In the genomic region with DNA sequence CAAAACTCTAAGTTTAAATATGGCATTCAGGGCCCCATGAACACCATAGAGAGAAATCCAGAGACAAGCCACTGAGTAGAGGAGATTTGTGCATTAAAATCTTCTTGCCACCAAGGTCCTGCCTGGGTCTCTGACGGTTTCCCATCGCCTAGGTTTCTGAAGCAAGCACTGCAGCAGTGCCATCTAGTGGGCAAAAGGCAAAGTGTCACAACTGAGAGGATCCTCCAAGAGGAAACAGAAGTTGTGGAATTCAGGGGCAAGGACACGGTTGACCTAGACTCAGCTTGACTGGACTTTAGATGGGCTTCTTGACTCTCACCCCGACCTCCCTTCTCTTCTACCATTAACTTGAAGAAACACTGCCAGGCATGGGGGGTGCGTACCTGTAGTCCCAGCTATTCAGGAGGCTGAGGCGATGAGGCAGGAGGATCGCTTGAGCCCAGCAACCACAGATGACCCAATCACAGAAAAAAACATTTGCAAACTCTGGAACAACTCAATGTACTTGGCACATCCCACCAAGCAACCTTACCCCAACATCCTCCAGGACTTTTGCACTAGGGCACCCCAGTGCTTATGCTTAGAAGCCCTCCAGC, we compare ENCODE assay signal across 8 cellular contexts.
DNase-seq lines count a peak whose midpoint lies in the region; ATAC-seq and TF ChIP-seq lines count a peak whose summit lies in the region.

No MANE protein-coding gene starts in this region.

- no peaks in the 10 kb centered on the region for H3K27me3 ChIP-seq in brain microvascular endothelial cell (replicated peaks)
- H3K27me3 ChIP-seq in spleen (replicated peaks in 1 of 7) = peaks cover 0 to 8% (median 0%) of the 10 kb centered on the region in 7 donors

- peak overlapping the region; percentile 24 for H3K9ac ChIP-seq in SK-N-MC (ENCODE audit: insufficient read length)

- intact Hi-C loops in spleen (cut with DNase I; ENCODE audit: low total_unique reads) = loop anchor here (2.0 kb wide), 1 partner anchor 879 kb away; no protein-coding TSS in a partner anchor

- H3K27ac ChIP-seq in SK-N-MC (peak overlapping the region; percentile 76), brain microvascular endothelial cell (no peak overlapping the region), spleen (no peak overlapping the region)

- peak; percentile 96 for TF ChIP-seq CTCF in LNCaP clone FGC (IDR thresholded peaks at IDR 0.05; ENCODE audit: control insufficient read depth, extremely low read depth, insufficient read depth)
- TF ChIP-seq CTCF in brain microvascular endothelial cell (IDR thresholded peaks at IDR 0.05; ENCODE audit: low read depth, low read length, missing control alignments) = peak; percentile 90
- peak; percentile 12 to 83 (median 75) for TF ChIP-seq CTCF in spleen (IDR thresholded peaks at IDR 0.05 in 8 of 11, conservative IDR thresholded peaks at IDR 0.05 in 3 of 11)

- peak; percentile 74 for DNase-seq in activated effector memory CD4-positive, alpha-beta T cell treated with anti-CD3 and anti-CD28 coated beads, Interleukin-2, amount 50 U/mL, for 16 hours
- DNase-seq in activated effector memory CD4-positive, alpha-beta T cell treated with Interleukin-2 at 50 U/mL for 16 hours = no peak
- DNase-seq in LNCaP clone FGC (ENCODE audit: low read depth) = peak; percentile 18
- no peak for DNase-seq in SK-N-MC (ENCODE audit: low read depth, low spot score)
- DNase-seq in brain microvascular endothelial cell = peak; percentile 65
- peak; percentile 57 for DNase-seq in iris pigment epithelial cell (ENCODE audit: low read depth)
- DNase-seq in spleen = no peak

- H3K36me3 ChIP-seq in SK-N-MC (ENCODE audit: insufficient read depth, low read length) (no peaks in the 10 kb centered on the region), brain microvascular endothelial cell (replicated peaks) (no peaks in the 10 kb centered on the region), spleen (no peaks in the 10 kb centered on the region)

- in situ Hi-C loops in brain microvascular endothelial cell (cut with HindIII; ENCODE audit: low pct_ligation_motif_present, low sequenced_read_pairs) = no loop called here

- no peaks in the 10 kb centered on the region for H3K9me3 ChIP-seq in SK-N-MC (ENCODE audit: low read depth, low read length)
- H3K9me3 ChIP-seq in spleen = no peaks in the 10 kb centered on the region

- no peak for ATAC-seq in GM21515 (IDR thresholded peaks at IDR 0.05; ENCODE audit: unreplicated experiment)

- 38 to 41% (median 39%) methylated on average over 6 to 7 of the region's 7 CpGs for WGBS in spleen, 5 donors

- H3K4me1 ChIP-seq in spleen = peaks cover 0 to 10% (median 4%) of the 10 kb centered on the region in 6 donors

- no peak for TF ChIP-seq POLR2A in spleen (IDR thresholded peaks at IDR 0.05)

- H3K4me3 ChIP-seq in LNCaP clone FGC (ENCODE audit: low read depth, low read length) (no peak overlapping the region), SK-N-MC (peak overlapping the region; percentile 42), brain microvascular endothelial cell (ENCODE audit: low read depth, low read length) (no peak overlapping the region), spleen (no peak overlapping the region)

Comparison
In these comparisons a context has a peak if more than half of its experiments do, and no peak if none do; other contexts are left out.
1. DNase-seq: peak in activated effector memory CD4-positive, alpha-beta T cell treated with anti-CD3 and anti-CD28 coated beads, Interleukin-2, amount 50 U/mL, for 16 hours (single experiment), LNCaP clone FGC (single experiment), brain microvascular endothelial cell (single experiment) and iris pigment epithelial cell (single experiment); none in activated effector memory CD4-positive, alpha-beta T cell treated with Interleukin-2 at 50 U/mL for 16 hours (single experiment), SK-N-MC (single experiment) and spleen (single experiment).
2. Peak in every context shown above with its lines, with median percentiles within 50 percentile points of each other: CTCF ChIP-seq.